16 cellular contexts compared by ENCODE assay signal in the genomic region with DNA sequence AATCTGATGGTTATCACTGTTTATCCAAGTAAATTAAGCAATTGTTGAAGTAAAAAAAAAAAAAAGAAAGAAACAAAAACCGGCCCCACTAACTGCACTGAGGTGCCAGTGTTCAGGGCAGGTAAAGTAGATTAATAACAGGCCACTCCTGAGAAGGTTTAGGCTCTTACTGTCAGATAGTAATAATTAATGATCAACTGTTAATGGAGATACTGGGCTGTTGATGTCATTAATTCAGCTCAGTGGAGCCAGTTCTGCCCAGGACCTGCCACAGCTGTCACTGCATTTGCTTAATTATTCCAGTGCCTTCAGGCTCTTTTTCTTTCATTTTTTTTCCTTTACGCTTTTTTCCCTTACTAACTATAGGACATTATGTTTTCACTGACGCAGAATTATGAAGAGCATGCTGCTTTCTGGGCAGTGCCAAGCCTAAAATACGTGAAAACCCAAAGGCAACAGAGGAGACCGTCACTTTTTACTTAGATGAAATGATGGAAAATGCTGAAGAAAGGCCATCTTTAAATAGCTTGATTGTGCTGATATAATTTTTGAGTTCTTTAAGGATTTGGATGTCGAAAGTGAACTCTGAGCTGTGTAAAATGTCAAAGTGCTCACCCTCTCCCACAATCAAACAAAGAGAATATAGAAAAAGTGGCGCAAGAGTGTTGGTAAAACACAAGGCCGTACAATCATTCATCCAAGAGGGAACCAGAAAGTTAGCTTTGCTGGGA.
DNase-seq lines count a peak whose midpoint lies in the region; ATAC-seq and TF ChIP-seq lines count a peak whose summit lies in the region.
"Had no signal": no experiment of that assay in that cellular context is flagged by ENCODE, and none has a peak within 500 bp of the region (broad histone marks: within the 10 kb centered on the region; RNA-seq: fewer than 3 reads in every experiment).

No MANE protein-coding gene starts in this region.

- H3K27me3 Mint-ChIP-seq in brain, result no peaks in the 10 kb centered on the region
- no peaks in the 10 kb centered on the region for H3K27me3 Mint-ChIP-seq in neural crest cell (ENCODE audit: low read depth)
- H3K27me3 Mint-ChIP-seq: activated CD8-positive, alpha-beta T cell treated with anti-CD3 and anti-CD28 coated beads for 36 hours had no signal

- peaks cover 0 to 8% (median 1%) of the 10 kb centered on the region in 5 experiments for H3K9me3 Mint-ChIP-seq in brain
- no peaks in the 10 kb centered on the region for H3K9me3 Mint-ChIP-seq in neural crest cell
- H3K9me3 Mint-ChIP-seq: activated CD8-positive, alpha-beta T cell treated with anti-CD3 and anti-CD28 coated beads for 36 hours; stimulated activated naive CD8-positive, alpha-beta T cell treated with anti-CD3 and anti-CD28 coated beads, Interleukin-15, Interleukin-2, amounts not matched to agents 100 ng/mL and 50 ng/mL, for 24 hours had no signal

- no peak for ATAC-seq in GM19467 (IDR thresholded peaks at IDR 0.05; ENCODE audit: unreplicated experiment)
- ATAC-seq: activated CD8-positive, alpha-beta T cell treated with anti-CD3 and anti-CD28 coated beads for 36 hours; left colon had no signal

- no peaks in the 10 kb centered on the region for H4K20me1 ChIP-seq in BLaER1 treated with 17β-estradiol and CSF1 and Interleukin-3, amounts not matched to agents 10 nM and 100 nM

- H3K4me1 Mint-ChIP-seq in brain, result peaks cover 29% of the 10 kb centered on the region
- H3K4me1 Mint-ChIP-seq in neural crest cell, result peaks cover 66% of the 10 kb centered on the region
- H3K4me1 Mint-ChIP-seq: CD4-positive, CD25-positive, alpha-beta regulatory T cell had no signal

- H3K4me1 ChIP-seq in BLaER1 treated with 17β-estradiol and CSF1 and Interleukin-3, amounts not matched to agents 10 nM and 100 nM, result peaks cover 52 to 78% (median 69%) of the 10 kb centered on the region in 10 experiments

- DNase-seq in NCI-H2171 (lab: John Stamatoyannopoulos, UW), result peak; percentile 28
- no peak for DNase-seq in neural crest cell (ENCODE audit: low read depth, low spot score)
- DNase-seq in RKO (ENCODE audit: low spot score), result no peak
- DNase-seq in GM19238 (ENCODE audit: insufficient read length, low spot score), result no peak
- DNase-seq in medulla oblongata (ENCODE audit: extremely low spot score), result no peak
- DNase-seq: activated CD8-positive, alpha-beta T cell treated with anti-CD3 and anti-CD28 coated beads for 36 hours; CD4-positive, CD25-positive, alpha-beta regulatory T cell; effector CD8-positive, alpha-beta T cell; left colon; NCI-H446 treated with DMSO at 0.1 percent for 48 hours had no signal

- H3K9me3 ChIP-seq in BLaER1 treated with 17β-estradiol and CSF1 and Interleukin-3, amounts not matched to agents 10 nM and 100 nM (replicated peaks in 1 of 11), result peaks cover 9 to 48% (median 31%) of the 10 kb centered on the region in 11 experiments; a peak in 21 of 22 replicates

- peaks cover 0 to 6% (median 0%) of the 10 kb centered on the region in 11 experiments; a peak in 1 of 22 replicates for H3K36me3 ChIP-seq in BLaER1 treated with 17β-estradiol and CSF1 and Interleukin-3, amounts not matched to agents 10 nM and 100 nM

- H3K27ac Mint-ChIP-seq in brain (peak overlapping the region in 3 of 5 experiments; percentile 32 to 51 (median 40)), neural crest cell (ENCODE audit: unreplicated experiment) (peak overlapping the region; percentile 88)
- H3K27ac Mint-ChIP-seq: activated CD8-positive, alpha-beta T cell treated with anti-CD3 and anti-CD28 coated beads for 36 hours; CD4-positive, CD25-positive, alpha-beta regulatory T cell; stimulated activated naive CD8-positive, alpha-beta T cell treated with anti-CD3 and anti-CD28 coated beads, Interleukin-15, Interleukin-2, amounts not matched to agents 100 ng/mL and 50 ng/mL, for 24 hours had no signal

- H3K4me3 Mint-ChIP-seq in brain, result no peak overlapping the region
- no peak overlapping the region for H3K4me3 Mint-ChIP-seq in neural crest cell
- H3K4me3 Mint-ChIP-seq: activated CD8-positive, alpha-beta T cell treated with anti-CD3 and anti-CD28 coated beads for 36 hours; CD4-positive, CD25-positive, alpha-beta regulatory T cell; stimulated activated naive CD8-positive, alpha-beta T cell treated with anti-CD3 and anti-CD28 coated beads, Interleukin-15, Interleukin-2, amounts not matched to agents 100 ng/mL and 50 ng/mL, for 24 hours had no signal

- H3K4me3 ChIP-seq in BLaER1 treated with 17β-estradiol and CSF1 and Interleukin-3, amounts not matched to agents 10 nM and 100 nM, result no peak overlapping the region; a peak in 1 of 20 replicates

- TF ChIP-seq CTCF in brain (conservative IDR thresholded peaks at IDR 0.05) (no peak), neural crest cell (conservative IDR thresholded peaks at IDR 0.05) (no peak)

- no peaks in the 10 kb centered on the region for H3K36me3 Mint-ChIP-seq in brain
- H3K36me3 Mint-ChIP-seq in neural crest cell (ENCODE audit: low read depth), result no peaks in the 10 kb centered on the region
- H3K36me3 Mint-ChIP-seq: CD4-positive, CD25-positive, alpha-beta regulatory T cell had no signal

- no peaks in the 10 kb centered on the region for H3K27me3 ChIP-seq in BLaER1 treated with 17β-estradiol and CSF1 and Interleukin-3, amounts not matched to agents 10 nM and 100 nM

- no peak overlapping the region for H3K9ac ChIP-seq in BLaER1 treated with 17β-estradiol and CSF1 and Interleukin-3, amounts not matched to agents 10 nM and 100 nM
- H3K9ac ChIP-seq: KMS-11 had no signal

- H3K27ac ChIP-seq in BLaER1 treated with 17β-estradiol and CSF1 and Interleukin-3, amounts not matched to agents 10 nM and 100 nM, result peak overlapping the region in 9 of 11 experiments; percentile 12 to 100 (median 98); a peak in 16 of 22 replicates
- H3K27ac ChIP-seq: HL-60, KMS-11 had no signal

- H3K4me2 ChIP-seq in BLaER1 treated with 17β-estradiol and CSF1 and Interleukin-3, amounts not matched to agents 10 nM and 100 nM, result peak overlapping the region; percentile 8 to 76 (median 40); a peak in 16 of 22 replicates
- H3K4me2 ChIP-seq: KMS-11 had no signal
